In the genomic region with DNA sequence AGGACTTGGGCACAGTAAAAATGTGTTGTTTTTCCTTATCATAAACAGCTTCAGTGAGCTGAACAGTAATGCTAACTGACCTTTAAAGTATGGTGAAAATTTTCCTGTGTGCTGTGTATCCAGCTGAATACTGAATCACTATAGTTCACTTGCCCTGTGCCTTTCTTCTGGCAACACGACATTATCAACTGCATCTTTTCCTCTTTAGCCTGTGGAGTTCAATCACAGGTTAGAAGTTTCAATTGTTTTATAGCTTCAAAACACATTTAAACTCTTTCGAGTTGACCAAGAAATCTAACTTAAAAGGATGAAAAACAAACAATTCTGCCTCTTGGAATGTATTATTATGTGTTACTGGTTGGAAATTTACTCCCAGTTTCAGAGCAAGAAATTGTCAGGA, we compare ENCODE assay signal across 1 cellular context.
TF ChIP-seq lines count a peak whose summit lies in the region.

No MANE protein-coding gene starts in this region.

TF ChIP-seq in H1, 55 proteins besides CTCF, POLR2A, EP300 and RAD21 (continued from another document):
- TF ChIP-seq CTBP2 (IDR thresholded peaks at IDR 0.05; ENCODE audit: borderline replicate concordance, insufficient read depth, insufficient read length, low read length) = no peak
- TF ChIP-seq SP2 (IDR thresholded peaks at IDR 0.05; ENCODE audit: low read length) = no peak
- TF ChIP-seq BACH1 (IDR thresholded peaks at IDR 0.05; ENCODE audit: low read length) = no peak
- TF ChIP-seq CREB1 (IDR thresholded peaks at IDR 0.05) = no peak
- TF ChIP-seq KDM1A (IDR thresholded peaks at IDR 0.05; ENCODE audit: borderline replicate concordance, low read length) = no peak
- no peak for TF ChIP-seq SIX5 (IDR thresholded peaks at IDR 0.05; ENCODE audit: low read depth, low read length)
- TF ChIP-seq CBX5 (IDR thresholded peaks at IDR 0.05; ENCODE audit: low read depth, low read length) = no peak
- no peak for TF ChIP-seq EZH2 (IDR thresholded peaks at IDR 0.05; ENCODE audit: low read depth, low read length, severe bottlenecking)
- TF ChIP-seq ZNF274 (IDR thresholded peaks at IDR 0.05; ENCODE audit: borderline replicate concordance, extremely low read depth, low read length) = no peak
- no peak for TF ChIP-seq TEAD4 (IDR thresholded peaks at IDR 0.05; ENCODE audit: low read depth, low read length)
- no peak for TF ChIP-seq POU5F1 (IDR thresholded peaks at IDR 0.05; ENCODE audit: low read depth, low read length)
TF ChIP-seq in H1: peak in this region for 0.
